In genomic region chr20:59939052-59939878, GRCh38 we compare ENCODE assay signal across 8 cellular contexts. TPM values are rescaled to one million over a fixed set of nuclear protein-coding genes. Genes with fewer than 3 reads are reported as not detected.
DNase-seq lines count a peak whose midpoint lies in the region; ATAC-seq, FAIRE-seq and TF ChIP-seq lines count a peak whose summit lies in the region.

No MANE protein-coding gene starts in this region.

- in situ Hi-C loops in K562 (cut with MboI), result no loop called here

- no peak for TF ChIP-seq RAD21 in K562 (CRISPR knock-in tag; conservative IDR thresholded peaks at IDR 0.05 in 1 of 2, IDR thresholded peaks at IDR 0.05 in 1 of 2)

- no peaks in the 10 kb centered on the region for H4K20me1 ChIP-seq in K562 (replicated peaks; ENCODE audit: control insufficient read depth, insufficient read depth, low read length)

- no TSS peak for BruUV-seq in K562 (replicated peaks; lab: Mats Ljungman, UMichigan)

- 59% methylated on average over 35 of the region's 104 CpGs for WGBS in K562 (ENCODE audit: insufficient coverage, low coverage, missing lambda C conversion rate)

- POLR2A ChIA-PET in K562 (lab: Yijun Ruan, JAX), result interaction anchor here (1.1 kb wide), 1 partner anchor 49 kb away, joined by 4 read pairs; no protein-coding TSS in a partner anchor

- H3K27me3 ChIP-seq in GM06990 (replicated peaks; ENCODE audit: control insufficient read depth, insufficient read depth, low read length) (no peaks in the 10 kb centered on the region), K562 (ENCODE audit: control insufficient read depth in 2 of 2, insufficient read depth in 2 of 2, low read length in 2 of 2) (no peaks in the 10 kb centered on the region)

- H3K4me1 ChIP-seq in K562 (replicated peaks in 1 of 2; ENCODE audit: control insufficient read depth in 2 of 2, insufficient read depth in 2 of 2, low read length in 2 of 2), result peaks cover 6 to 14% of the 10 kb centered on the region in 2 experiments; a peak in 4 of 5 replicates

- H3K4me2 ChIP-seq in K562 (ENCODE audit: insufficient read depth, low read length), result peak overlapping the region; percentile 95; the same call in 1 of the 2 replicates

- peaks cover 17% of the 10 kb centered on the region for H3K79me2 ChIP-seq in K562 (ENCODE audit: control insufficient read depth, insufficient read depth, low read length)

- no peaks in the 10 kb centered on the region for H3K9me1 ChIP-seq in K562 (ENCODE audit: control insufficient read depth, insufficient read depth, low read length)

- no peak for TF ChIP-seq POLR2A in K562 (conservative IDR thresholded peaks at IDR 0.05)

- ATAC-seq in HG03457 (IDR thresholded peaks at IDR 0.05; ENCODE audit: unreplicated experiment) (peak; percentile 20), K562 (peak; percentile 39; the same call in 1 of the 3 replicates)

- no peak for TF ChIP-seq CTCF in GM06990 (IDR thresholded peaks at IDR 0.05; ENCODE audit: insufficient read depth, low read length, poor library complexity, severe bottlenecking)
- no peak for TF ChIP-seq CTCF in K562 (IDR thresholded peaks at IDR 0.05 in 2 of 3, conservative IDR thresholded peaks at IDR 0.05 in 1 of 3; ENCODE audit: insufficient read depth in 2 of 3, low read depth in 1 of 3, low read length in 3 of 3)

- peak overlapping the region; percentile 75 to 77; a peak in 3 of 4 replicates for H3K9ac ChIP-seq in K562 (ENCODE audit: insufficient read depth in 1 of 2, low read depth in 2 of 2, low read length in 2 of 2)

- H3K27ac ChIP-seq in K562 (ENCODE audit: extremely low read depth, low read depth, low read length) (peak overlapping the region; percentile 82; the same call in 2 of the 3 replicates), temporal lobe (ENCODE audit: low read depth, low read length) (peak overlapping the region; percentile 52)

- H3K36me3 ChIP-seq in GM06990 (ENCODE audit: control insufficient read depth, insufficient read depth, low read length) (no peaks in the 10 kb centered on the region), K562 (ENCODE audit: control insufficient read depth, insufficient read depth, low read length) (peaks cover 21% of the 10 kb centered on the region; the same call in 1 of the 3 replicates)

- H3K4me3 ChIP-seq in GM06990 (replicated peaks; ENCODE audit: low read depth, low read length) (peak overlapping the region; percentile 85), K562 (peak overlapping the region; percentile 48)

- intact Hi-C loops in K562 (cut with micrococcal nuclease), result no loop called here

- TF ChIP-seq EP300 in K562 (IDR thresholded peaks at IDR 0.05; ENCODE audit: low read length), result no peak

- no peaks in the 10 kb centered on the region for H3K9me3 ChIP-seq in K562 (replicated peaks; ENCODE audit: control insufficient read depth, insufficient read depth, low read depth, low read length)

- FAIRE-seq in K562 (lab: Jason Lieb, UNC), result no peak

- CTCF ChIA-PET in K562 (lab: Yijun Ruan, JAX; ENCODE audit: low intra/inter-chr PET ratio), result no interaction called here

- DNase-seq in GM06990 (ENCODE audit: extremely low read depth, insufficient read length) (peak; percentile 32), K562 (ENCODE audit: extremely low read depth in 1 of 4, low spot score in 3 of 4) (peak in 2 of 4 experiments; percentile 5 to 30), kidney tubule cell (ENCODE audit: low spot score) (peak; percentile 10), hippocampal formation (lab: John Stamatoyannopoulos, UW) (no peak), NCI-H226 (no peak), globus pallidus (ENCODE audit: low spot score) (no peak)

- peak overlapping the region; percentile 91 for H2AFZ ChIP-seq in K562 (ENCODE audit: low read depth, low read length)

RNA-seq across cellular contexts. Expression of gene PPP1R3D, which starts 0.8 kb away (rescaled TPM):
- total RNA-seq in K562 (2011; cell fraction: chromatin; rRNA removed; ENCODE audit: low replicate concordance), result 2.2 and 2.4 TPM in 2 replicates
- total RNA-seq in K562 (2011; cell fraction: nucleolus; rRNA removed), result 3.3 and 4.0 TPM in 2 replicates
- total RNA-seq in K562 (2011; cell fraction: nucleoplasm; rRNA removed), result 3.5 and 3.7 TPM in 2 replicates
- 3.3 and 3.4 TPM in 2 replicates for total RNA-seq in K562 (2014; rRNA removed)
- total RNA-seq in K562 (2014; rRNA removed; fragmentation: Illumina TruSeq; extraction: Trizol), result 2.0 and 2.1 TPM in 2 replicates
- total RNA-seq in K562 (2015; rRNA removed; fragmentation: Illumina TruSeq; extraction: Trizol), result 2.3 TPM in 2 replicates
- 2.6 and 3.0 TPM in 2 replicates for total RNA-seq in K562 (2021)
- 1.2 and 1.3 TPM in 2 replicates for polyA plus RNA-seq in K562 (2011; rRNA removed)
- 0.91 and 1.6 TPM in 2 replicates for polyA plus RNA-seq in K562 (2011; cell fraction: cytosol; rRNA removed)
- 2.1 and 2.2 TPM in 2 replicates for polyA plus RNA-seq in K562 (2011; cell fraction: nucleus; rRNA removed)
- 1.5 and 2.8 TPM in 2 replicates for polyA plus RNA-seq in K562 (2012)
- polyA plus RNA-seq in K562 (2014; fragmentation: Illumina TruSeq; extraction: Trizol), result 1.7 and 1.8 TPM in 2 replicates
- polyA plus RNA-seq in K562 (2014; fragmentation: Nextera tagmentation; extraction: Ambion mirVana), result under 1 TPM; 0.35 to 0.52 TPM
- 1.6 and 1.7 TPM in 2 replicates for polyA plus RNA-seq in K562 (2014; rRNA removed)
- 1.5 and 2.3 TPM in 2 replicates for polyA minus RNA-seq in K562 (2011; rRNA and poly(A)+ RNA removed)
- polyA minus RNA-seq in K562 (2011; cell fraction: cytosol; rRNA and poly(A)+ RNA removed), result 1.2 and 1.6 TPM in 2 replicates
- polyA minus RNA-seq in K562 (2011; cell fraction: nucleus; rRNA and poly(A)+ RNA removed), result 5.0 and 7.9 TPM in 2 replicates
- 1.7 TPM for total RNA-seq in temporal lobe

RNA-seq across cellular contexts. Expression of gene FAM217B, which starts 0.9 kb away (rescaled TPM):
- total RNA-seq in K562 (2011; cell fraction: chromatin; rRNA removed; ENCODE audit: low replicate concordance), result 2.7 and 10.4 TPM in 2 replicates
- total RNA-seq in K562 (2011; cell fraction: nucleolus; rRNA removed), result 4.3 and 4.5 TPM in 2 replicates
- total RNA-seq in K562 (2011; cell fraction: nucleoplasm; rRNA removed), result 5.4 and 7.9 TPM in 2 replicates
- total RNA-seq in K562 (2014; rRNA removed) (5.0 and 7.6 TPM in 2 replicates), K562 (2014; rRNA removed; fragmentation: Illumina TruSeq; extraction: Trizol) (6.3 and 8.2 TPM in 2 replicates), K562 (2015; rRNA removed; fragmentation: Illumina TruSeq; extraction: Trizol) (6.6 and 6.9 TPM in 2 replicates), K562 (2021) (11.1 and 13.4 TPM in 2 replicates), temporal lobe (24.6 TPM)
- polyA plus RNA-seq in K562 (2011; rRNA removed) (7.3 and 11.4 TPM in 2 replicates), K562 (2014; fragmentation: Illumina TruSeq; extraction: Trizol) (7.8 and 11.0 TPM in 2 replicates), K562 (2014; fragmentation: Nextera tagmentation; extraction: Ambion mirVana) (1 to 10 TPM; 4.8 to 5.1 TPM), K562 (2014; rRNA removed) (6.9 and 9.6 TPM in 2 replicates)
- polyA plus RNA-seq in K562 (2011; cell fraction: cytosol; rRNA removed), result 2.4 and 3.7 TPM in 2 replicates
- 2.1 and 3.4 TPM in 2 replicates for polyA plus RNA-seq in K562 (2011; cell fraction: nucleus; rRNA removed)
- polyA plus RNA-seq in K562 (2012), result 6.4 and 7.0 TPM in 2 replicates
- 11.3 and 15.3 TPM in 2 replicates for polyA minus RNA-seq in K562 (2011; rRNA and poly(A)+ RNA removed)
- 3.5 and 5.4 TPM in 2 replicates for polyA minus RNA-seq in K562 (2011; cell fraction: cytosol; rRNA and poly(A)+ RNA removed)
- polyA minus RNA-seq in K562 (2011; cell fraction: nucleus; rRNA and poly(A)+ RNA removed), result 4.3 and 10.4 TPM in 2 replicates

RNA-seq across cellular contexts. Expression of gene SYCP2, which starts 5.8 kb away (rescaled TPM):
- total RNA-seq in K562 (2011; cell fraction: chromatin; rRNA removed; ENCODE audit: low replicate concordance), result 0.28 and 8.1 TPM in 2 replicates
- total RNA-seq in K562 (2011; cell fraction: nucleolus; rRNA removed), result 0.39 TPM in 1 of 2 replicates, not detected in the other
- 0.53 and 1.5 TPM in 2 replicates for total RNA-seq in K562 (2011; cell fraction: nucleoplasm; rRNA removed)
- total RNA-seq in K562 (2014; rRNA removed), result 0.41 and 0.53 TPM in 2 replicates
- 1.0 and 1.1 TPM in 2 replicates for total RNA-seq in K562 (2014; rRNA removed; fragmentation: Illumina TruSeq; extraction: Trizol)
- total RNA-seq in K562 (2015; rRNA removed; fragmentation: Illumina TruSeq; extraction: Trizol), result 1.6 and 1.7 TPM in 2 replicates
- 0.64 and 1.5 TPM in 2 replicates for total RNA-seq in K562 (2021)
- polyA plus RNA-seq in K562 (2011; rRNA removed), result 0.24 and 0.35 TPM in 2 replicates
- 0.04 TPM in 1 of 2 replicates, not detected in the other for polyA plus RNA-seq in K562 (2011; cell fraction: cytosol; rRNA removed)
- 0.17 and 1.0 TPM in 2 replicates for polyA plus RNA-seq in K562 (2011; cell fraction: nucleus; rRNA removed)
- polyA plus RNA-seq in K562 (2012), result 0.23 and 1.2 TPM in 2 replicates
- 0.28 and 0.76 TPM in 2 replicates for polyA plus RNA-seq in K562 (2014; fragmentation: Illumina TruSeq; extraction: Trizol)
- polyA plus RNA-seq in K562 (2014; fragmentation: Nextera tagmentation; extraction: Ambion mirVana), result under 1 TPM; 0.56 to 0.67 TPM
- polyA plus RNA-seq in K562 (2014; rRNA removed), result 0.34 and 1.4 TPM in 2 replicates
- 0.70 and 1.2 TPM in 2 replicates for polyA minus RNA-seq in K562 (2011; rRNA and poly(A)+ RNA removed)
- polyA minus RNA-seq in K562 (2011; cell fraction: cytosol; rRNA and poly(A)+ RNA removed), result not detected in 2 replicates
- polyA minus RNA-seq in K562 (2011; cell fraction: nucleus; rRNA and poly(A)+ RNA removed), result 0.40 and 3.3 TPM in 2 replicates
- total RNA-seq in temporal lobe, result 2.2 TPM

RNA-seq across cellular contexts. Expression of gene CDH26, which starts 19.0 kb away (rescaled TPM):
- 0.35 and 0.46 TPM in 2 replicates for total RNA-seq in K562 (2011; cell fraction: chromatin; rRNA removed; ENCODE audit: low replicate concordance)
- total RNA-seq in K562 (2011; cell fraction: nucleolus; rRNA removed), result 0.17 and 0.79 TPM in 2 replicates
- total RNA-seq in K562 (2011; cell fraction: nucleoplasm; rRNA removed), result 0.22 and 0.38 TPM in 2 replicates
- total RNA-seq in K562 (2014; rRNA removed) (0.04 TPM in 1 of 2 replicates, not detected in the other), K562 (2014; rRNA removed; fragmentation: Illumina TruSeq; extraction: Trizol) (0.07 and 0.10 TPM in 2 replicates), K562 (2015; rRNA removed; fragmentation: Illumina TruSeq; extraction: Trizol) (0.04 and 0.07 TPM in 2 replicates), K562 (2021) (0.22 TPM in 1 of 2 replicates, not detected in the other), temporal lobe (2.5 TPM)
- polyA plus RNA-seq in K562 (2011; rRNA removed) (0.13 and 0.22 TPM in 2 replicates), K562 (2014; fragmentation: Illumina TruSeq; extraction: Trizol) (0.10 TPM in 1 of 2 replicates, not detected in the other), K562 (2014; fragmentation: Nextera tagmentation; extraction: Ambion mirVana) (not detected), K562 (2014; rRNA removed) (0.12 and 0.13 TPM in 2 replicates)
- 0.37 TPM in 1 of 2 replicates, not detected in the other for polyA plus RNA-seq in K562 (2011; cell fraction: cytosol; rRNA removed)
- 0.47 and 1.5 TPM in 2 replicates for polyA plus RNA-seq in K562 (2011; cell fraction: nucleus; rRNA removed)
- 0.05 and 0.21 TPM in 2 replicates for polyA plus RNA-seq in K562 (2012)
- 0.09 and 0.18 TPM in 2 replicates for polyA minus RNA-seq in K562 (2011; rRNA and poly(A)+ RNA removed)
- polyA minus RNA-seq in K562 (2011; cell fraction: cytosol; rRNA and poly(A)+ RNA removed), result not detected in 2 replicates
- polyA minus RNA-seq in K562 (2011; cell fraction: nucleus; rRNA and poly(A)+ RNA removed), result 0.13 and 0.33 TPM in 2 replicates

Comparison
In these comparisons a context has a peak if more than half of its experiments do, and no peak if none do; other contexts are left out.
1. DNase-seq: peak in GM06990 (single experiment) and kidney tubule cell (single experiment); none in hippocampal formation (0 of 2), NCI-H226 (single experiment) and globus pallidus (single experiment).